In the genomic region with DNA sequence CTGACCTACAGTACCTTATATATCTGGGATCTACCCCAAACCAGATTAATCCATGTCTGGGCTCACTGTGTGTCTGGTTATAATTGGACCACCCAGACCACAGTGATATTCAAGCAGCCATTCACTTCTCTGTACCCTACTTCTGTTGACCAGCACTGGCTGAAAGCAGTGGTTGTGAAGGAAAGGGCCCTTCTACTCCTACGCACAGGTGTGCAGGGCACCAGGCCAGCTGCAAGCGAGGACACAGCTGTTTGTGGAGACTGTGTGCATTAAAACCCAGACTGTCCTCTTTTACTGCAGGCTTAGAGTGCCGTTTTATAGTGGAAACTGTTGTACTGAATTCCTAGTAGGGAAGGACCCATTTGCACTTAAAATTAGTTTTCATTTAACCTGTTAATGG, we compare ENCODE assay signal across 19 cellular contexts. TPM values are rescaled to one million over a fixed set of nuclear protein-coding genes. Genes with fewer than 3 reads are reported as not detected.
DNase-seq lines count a peak whose midpoint lies in the region; ATAC-seq and TF ChIP-seq lines count a peak whose summit lies in the region.
"Had no signal": no experiment of that assay in that cellular context is flagged by ENCODE, and none has a peak within 500 bp of the region (broad histone marks: within the 10 kb centered on the region; RNA-seq: fewer than 3 reads in every experiment).

No MANE protein-coding gene starts in this region.

- peak; percentile 43 for DNase-seq in DMS 273 (lab: John Stamatoyannopoulos, UW; ENCODE audit: unreplicated experiment)
- no peak for DNase-seq in DMS 273 treated with DMSO at 0.1 percent for 48 hours (lab: John Stamatoyannopoulos, UW)
- DNase-seq in gastrocnemius medialis: no peak
- DNase-seq in BE2C: no peak
- no peak for DNase-seq in activated CD4-positive, alpha-beta T cell treated with anti-CD3 and anti-CD28 coated beads, Interleukin-2, amount 50 U/mL, for 4 hours
- no peak for DNase-seq in activated CD4-positive, alpha-beta T cell treated with anti-CD3 and anti-CD28 coated beads for 36 hours
- DNase-seq: activated CD4-positive, alpha-beta memory T cell treated with anti-CD3 and anti-CD28 coated beads for 36 hours; adrenal gland; DMS79 treated with DMSO at 0.1 percent for 48 hours; heart left ventricle; HFFc6; kidney; MV-4-11; ovary; stimulated activated naive CD4-positive, alpha-beta T cell treated with Interleukin-2 at 50 U/mL for 16 hours had no signal

- no peak overlapping the region for H3K4me3 Mint-ChIP-seq in dendritic cell treated with granulocyte-macrophage colony-stimulating factor and Interleukin-4, amounts not matched to agents 40 ng/mL and 50 ng/mL, for 4 days
- no peak overlapping the region for H3K4me3 Mint-ChIP-seq in activated CD4-positive, alpha-beta T cell treated with anti-CD3 and anti-CD28 coated beads for 36 hours
- H3K4me3 Mint-ChIP-seq: activated CD4-positive, alpha-beta memory T cell treated with anti-CD3 and anti-CD28 coated beads for 36 hours; HFFc6 had no signal

- CTCF ChIA-PET in activated CD4-positive, alpha-beta T cell treated with anti-CD3 and anti-CD28 coated beads for 36 hours (lab: Charles Lee): no interaction called here

- H3K27me3 Mint-ChIP-seq in dendritic cell treated with granulocyte-macrophage colony-stimulating factor and Interleukin-4, amounts not matched to agents 40 ng/mL and 50 ng/mL, for 4 days: no peaks in the 10 kb centered on the region
- peaks cover 2% of the 10 kb centered on the region for H3K27me3 Mint-ChIP-seq in activated CD4-positive, alpha-beta T cell treated with anti-CD3 and anti-CD28 coated beads for 36 hours

- no peaks in the 10 kb centered on the region for H3K9me3 ChIP-seq in gastrocnemius medialis
- H3K9me3 ChIP-seq in BE2C: no peaks in the 10 kb centered on the region
- H3K9me3 ChIP-seq: adrenal gland, heart left ventricle, ovary had no signal

- no peaks in the 10 kb centered on the region for H3K9me3 Mint-ChIP-seq in dendritic cell treated with granulocyte-macrophage colony-stimulating factor and Interleukin-4, amounts not matched to agents 40 ng/mL and 50 ng/mL, for 4 days
- H3K9me3 Mint-ChIP-seq in activated CD4-positive, alpha-beta T cell treated with anti-CD3 and anti-CD28 coated beads for 36 hours (ENCODE audit: low read depth): no peaks in the 10 kb centered on the region
- H3K9me3 Mint-ChIP-seq: activated CD4-positive, alpha-beta memory T cell treated with anti-CD3 and anti-CD28 coated beads for 36 hours; HFFc6 had no signal

- peak overlapping the region; percentile 25 for H3K27ac Mint-ChIP-seq in dendritic cell treated with granulocyte-macrophage colony-stimulating factor and Interleukin-4, amounts not matched to agents 40 ng/mL and 50 ng/mL, for 4 days
- H3K27ac Mint-ChIP-seq in activated CD4-positive, alpha-beta T cell treated with anti-CD3 and anti-CD28 coated beads for 36 hours: no peak overlapping the region
- H3K27ac Mint-ChIP-seq: activated CD4-positive, alpha-beta memory T cell treated with anti-CD3 and anti-CD28 coated beads for 36 hours; HFFc6 had no signal

- ATAC-seq in HG03025 (IDR thresholded peaks at IDR 0.05; ENCODE audit: low FRiP score, unreplicated experiment) (peak; percentile 71), gastrocnemius medialis (no peak)
- ATAC-seq in activated CD4-positive, alpha-beta T cell treated with anti-CD3 and anti-CD28 coated beads for 36 hours: no peak

- in situ Hi-C loops in gastrocnemius medialis (cut with MboI; ENCODE audit: low sequenced_read_pairs in 4 of 4): no loop called here

- no peaks in the 10 kb centered on the region for H3K27me3 ChIP-seq in gastrocnemius medialis
- no peaks in the 10 kb centered on the region for H3K27me3 ChIP-seq in BE2C
- H3K27me3 ChIP-seq: adrenal gland, heart left ventricle, ovary had no signal

- TF ChIP-seq POLR2A in gastrocnemius medialis (IDR thresholded peaks at IDR 0.05): no peak

- intact Hi-C loops in dendritic cell treated with granulocyte-macrophage colony-stimulating factor and Interleukin-4, amounts not matched to agents 40 ng/mL and 50 ng/mL, for 4 days (cut with micrococcal nuclease): no loop called here
- intact Hi-C loops in gastrocnemius medialis (cut with DNase I; ENCODE audit: low total_unique reads): no loop called here
- intact Hi-C loops in activated CD4-positive, alpha-beta T cell treated with anti-CD3 and anti-CD28 coated beads for 36 hours (cut with DNase I, micrococcal nuclease): no loop called here

- H3K4me1 ChIP-seq in gastrocnemius medialis: peaks cover 35 to 45% of the 10 kb centered on the region in 2 donors
- H3K4me1 ChIP-seq in BE2C: no peaks in the 10 kb centered on the region

- H3K27ac ChIP-seq in gastrocnemius medialis: peak overlapping the region; percentile 15 to 36 (median 28)
- H3K27ac ChIP-seq: adrenal gland, ovary, SK-N-MC had no signal

- H3K36me3 ChIP-seq in gastrocnemius medialis (no peaks in the 10 kb centered on the region), BE2C (no peaks in the 10 kb centered on the region)
- H3K36me3 ChIP-seq: adrenal gland, heart left ventricle, ovary had no signal

- TF ChIP-seq CTCF in gastrocnemius medialis (IDR thresholded peaks at IDR 0.05 in 4 of 5, conservative IDR thresholded peaks at IDR 0.05 in 1 of 5): no peak
- TF ChIP-seq CTCF in BE2C (IDR thresholded peaks at IDR 0.05; ENCODE audit: low read depth, low read length): no peak

- peaks cover 41% of the 10 kb centered on the region for H3K4me1 Mint-ChIP-seq in dendritic cell treated with granulocyte-macrophage colony-stimulating factor and Interleukin-4, amounts not matched to agents 40 ng/mL and 50 ng/mL, for 4 days (ENCODE audit: low read depth)
- H3K4me1 Mint-ChIP-seq in activated CD4-positive, alpha-beta T cell treated with anti-CD3 and anti-CD28 coated beads for 36 hours: no peaks in the 10 kb centered on the region

- POLR2A ChIA-PET in activated CD4-positive, alpha-beta T cell treated with anti-CD3 and anti-CD28 coated beads for 36 hours (lab: Charles Lee): no interaction called here

- H3K36me3 Mint-ChIP-seq in dendritic cell treated with granulocyte-macrophage colony-stimulating factor and Interleukin-4, amounts not matched to agents 40 ng/mL and 50 ng/mL, for 4 days (ENCODE audit: low read depth): no peaks in the 10 kb centered on the region
- H3K36me3 Mint-ChIP-seq in activated CD4-positive, alpha-beta T cell treated with anti-CD3 and anti-CD28 coated beads for 36 hours (ENCODE audit: low read depth): no peaks in the 10 kb centered on the region
- H3K36me3 Mint-ChIP-seq: activated CD4-positive, alpha-beta memory T cell treated with anti-CD3 and anti-CD28 coated beads for 36 hours had no signal

- H3K4me3 ChIP-seq in gastrocnemius medialis (no peak overlapping the region), BE2C (ENCODE audit: low read depth, low read length) (no peak overlapping the region)
- H3K4me3 ChIP-seq: adrenal gland, heart left ventricle, ovary, SK-N-MC, smooth muscle cell had no signal

RNA-seq across cellular contexts. Expression of gene CTDSPL, which starts 29.5 kb away (rescaled TPM):
- total RNA-seq in gastrocnemius medialis: 10 to 100 TPM; 12.1 to 23.1 (median 14.6) TPM
- polyA plus RNA-seq in BE2C (2012; ENCODE audit: insufficient read depth, insufficient read length, low read depth): 25.8 TPM
- 1 to 10 TPM; 3.9 to 5.3 TPM for total RNA-seq in activated CD4-positive, alpha-beta T cell treated with anti-CD3 and anti-CD28 coated beads for 36 hours
